9 cellular contexts compared by ENCODE assay signal in the genomic region with DNA sequence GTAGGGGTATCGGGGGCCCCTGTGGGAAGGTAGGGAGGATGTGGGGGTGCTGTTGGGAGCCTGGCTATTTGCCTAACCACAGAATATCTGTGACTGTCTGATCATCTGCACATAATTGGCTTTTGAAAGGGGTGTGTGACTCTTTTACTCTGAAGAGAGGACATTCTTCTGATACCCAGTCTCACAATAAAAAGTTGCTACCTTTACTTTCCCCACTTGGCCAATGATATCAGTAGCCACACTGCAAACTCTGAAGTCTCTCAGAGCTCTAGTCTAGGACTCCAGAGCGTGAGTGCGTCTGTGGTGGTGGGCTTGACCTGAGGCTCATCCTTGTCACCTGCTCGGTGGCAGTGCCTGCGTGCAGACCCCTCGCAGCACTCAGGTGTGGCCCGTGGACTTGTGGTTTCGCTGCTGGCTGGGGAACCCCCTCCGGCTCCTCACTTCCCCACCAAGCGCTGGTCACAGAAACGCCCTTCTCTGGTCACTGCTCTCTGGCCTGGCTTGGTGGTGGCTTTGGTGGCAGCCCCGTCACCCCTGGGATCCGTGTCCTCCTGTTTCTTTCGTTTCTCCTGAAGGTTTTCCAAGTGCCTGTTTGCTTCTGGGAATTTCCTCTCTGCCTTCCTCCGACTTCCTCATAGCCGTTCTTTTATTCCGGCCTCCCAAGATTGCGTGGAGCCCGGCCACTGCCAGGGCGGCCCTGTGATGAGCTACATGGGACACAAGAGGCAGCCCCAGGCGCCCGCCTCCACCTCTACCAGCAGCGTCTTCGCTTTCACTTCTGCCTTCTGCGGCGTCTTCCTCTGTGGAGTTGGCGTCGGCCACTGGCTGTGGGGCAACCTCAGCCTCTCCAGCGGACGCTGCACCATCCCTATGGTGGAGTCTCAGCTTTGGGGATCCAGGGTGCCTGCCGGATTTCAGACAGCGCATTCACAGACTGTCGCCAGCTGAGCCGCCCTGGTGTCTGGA.
DNase-seq lines count a peak whose midpoint lies in the region; ATAC-seq and TF ChIP-seq lines count a peak whose summit lies in the region.
"Had no signal": no experiment of that assay in that cellular context is flagged by ENCODE, and none has a peak within 500 bp of the region (broad histone marks: within the 10 kb centered on the region; RNA-seq: fewer than 3 reads in every experiment).

No MANE protein-coding gene starts in this region.

- H3K4me1 ChIP-seq in CD8-positive, alpha-beta T cell (ENCODE audit: insufficient read depth, low read length), result peaks cover 22% of the 10 kb centered on the region
- H3K4me1 ChIP-seq in mesenchymal stem cell (ENCODE audit: control insufficient read depth, insufficient read depth, low read depth, low read length), result peaks cover 3% of the 10 kb centered on the region
- H3K4me1 ChIP-seq in mesendoderm (ENCODE audit: control insufficient read depth, low read depth, low read length), result no peaks in the 10 kb centered on the region

- no peak overlapping the region for H2AFZ ChIP-seq in mesenchymal stem cell (ENCODE audit: low read depth, low read length)

- no peak overlapping the region for H3K4me3 ChIP-seq in CD8-positive, alpha-beta T cell (ENCODE audit: low read depth, low read length)
- H3K4me3 ChIP-seq in mesenchymal stem cell (ENCODE audit: insufficient read depth in 1 of 2, low read depth in 1 of 2, low read length in 2 of 2) (no peak overlapping the region), mesendoderm (ENCODE audit: low read length) (no peak overlapping the region)
- H3K4me3 ChIP-seq: gastrocnemius medialis had no signal

- H4K8ac ChIP-seq in mesenchymal stem cell (ENCODE audit: low read length), result no peak overlapping the region
- H4K8ac ChIP-seq in mesendoderm (ENCODE audit: low read depth, low read length), result no peak overlapping the region

- H3K9me3 Mint-ChIP-seq in CD8-positive, alpha-beta T cell, result no peaks in the 10 kb centered on the region
- peaks cover 4% of the 10 kb centered on the region for H3K9me3 Mint-ChIP-seq in endothelial cell (ENCODE audit: unreplicated experiment)

- H2BK120ac ChIP-seq in mesenchymal stem cell (ENCODE audit: low read depth, low read length) (no peak overlapping the region), mesendoderm (ENCODE audit: low read depth, low read length) (no peak overlapping the region)

- DNase-seq in CD8-positive, alpha-beta T cell, result no peak
- DNase-seq in endothelial cell (ENCODE audit: low spot score), result no peak
- DNase-seq in mesenchymal stem cell, result no peak
- no peak for DNase-seq in mesendoderm
- DNase-seq in NCI-H82 treated with DMSO at 0.1 percent for 48 hours (lab: John Stamatoyannopoulos, UW; ENCODE audit: unreplicated experiment), result no peak

- intact Hi-C loops in CD8-positive, alpha-beta T cell (cut with DNase I, micrococcal nuclease), result no loop called here

- no peak overlapping the region for H3K56ac ChIP-seq in mesendoderm (ENCODE audit: low read length)

- H3K27ac Mint-ChIP-seq in CD8-positive, alpha-beta T cell, result peak overlapping the region; percentile 82
- peak overlapping the region; percentile 88 for H3K27ac Mint-ChIP-seq in endothelial cell (ENCODE audit: unreplicated experiment)

- 94% methylated on average over 31 of the region's 34 CpGs for WGBS in mesenchymal stem cell
- no CpG with 5 or more reads among the region's 34 CpGs for WGBS in mesendoderm (ENCODE audit: extremely low coverage, insufficient coverage, low lambda C conversion rate)

- H3K79me2 ChIP-seq in mesendoderm (ENCODE audit: control insufficient read depth, insufficient read depth, low read length), result no peaks in the 10 kb centered on the region

- no peaks in the 10 kb centered on the region for H3K36me3 ChIP-seq in CD8-positive, alpha-beta T cell (ENCODE audit: insufficient read depth, low read length)
- peaks cover 0 to 22% of the 10 kb centered on the region in 2 experiments for H3K36me3 ChIP-seq in mesenchymal stem cell (ENCODE audit: control insufficient read depth in 1 of 2, insufficient read depth in 2 of 2, low read depth in 1 of 2, low read length in 2 of 2)
- no peaks in the 10 kb centered on the region for H3K36me3 ChIP-seq in mesendoderm (ENCODE audit: control insufficient read depth, insufficient read depth, low read length)
- H3K36me3 ChIP-seq: gastrocnemius medialis had no signal

- no peak for ATAC-seq in CD8-positive, alpha-beta T cell
- ATAC-seq in GM19328 (IDR thresholded peaks at IDR 0.05; ENCODE audit: unreplicated experiment) (peak; percentile 78), HG03196 (IDR thresholded peaks at IDR 0.05; ENCODE audit: unreplicated experiment) (peak; percentile 48), GM18870 (IDR thresholded peaks at IDR 0.05; ENCODE audit: unreplicated experiment) (no peak)
- ATAC-seq: gastrocnemius medialis had no signal

- no peak overlapping the region for H3K4me2 ChIP-seq in mesenchymal stem cell (ENCODE audit: low read length, poor library complexity, severe bottlenecking)
- no peak overlapping the region for H3K4me2 ChIP-seq in mesendoderm (ENCODE audit: low read length)

- CTCF ChIA-PET in CD8-positive, alpha-beta T cell (lab: Charles Lee), result interaction anchor here (0.6 kb wide), 1 partner anchor 648 kb away, joined by 3 read pairs; no protein-coding TSS in a partner anchor

- H3K9me3 ChIP-seq in CD8-positive, alpha-beta T cell (ENCODE audit: low read length), result no peaks in the 10 kb centered on the region
- no peaks in the 10 kb centered on the region for H3K9me3 ChIP-seq in mesenchymal stem cell (ENCODE audit: control insufficient read depth, low read length)
- H3K9me3 ChIP-seq: gastrocnemius medialis had no signal

- no peaks in the 10 kb centered on the region for H3K27me3 ChIP-seq in CD8-positive, alpha-beta T cell (ENCODE audit: insufficient read depth, low read length)
- H3K27me3 ChIP-seq in mesenchymal stem cell (ENCODE audit: control insufficient read depth in 1 of 2, insufficient read depth in 1 of 2, low read length in 2 of 2) (no peaks in the 10 kb centered on the region), mesendoderm (ENCODE audit: insufficient read depth, low read length, poor library complexity) (no peaks in the 10 kb centered on the region)
- H3K27me3 ChIP-seq: gastrocnemius medialis had no signal

- H4K91ac ChIP-seq in mesenchymal stem cell (ENCODE audit: low read length), result no peak overlapping the region

- peaks cover 47% of the 10 kb centered on the region for H3K79me1 ChIP-seq in mesenchymal stem cell (replicated peaks; ENCODE audit: low read length, poor library complexity, severe bottlenecking)
- H3K79me1 ChIP-seq in mesendoderm (ENCODE audit: low read length), result peaks cover 10% of the 10 kb centered on the region

- H3K36me3 Mint-ChIP-seq in CD8-positive, alpha-beta T cell, result peaks cover 2% of the 10 kb centered on the region
- H3K36me3 Mint-ChIP-seq in endothelial cell (ENCODE audit: low read depth, unreplicated experiment), result peaks cover 36% of the 10 kb centered on the region

- H2AK5ac ChIP-seq in mesenchymal stem cell (ENCODE audit: low read length, severe bottlenecking), result no peak overlapping the region
- H2AK5ac ChIP-seq in mesendoderm (ENCODE audit: low read length), result no peak overlapping the region

- no peak overlapping the region for H3K27ac ChIP-seq in CD8-positive, alpha-beta T cell (ENCODE audit: low read depth, low read length)
- H3K27ac ChIP-seq in mesenchymal stem cell (ENCODE audit: low read length, poor library complexity, severe bottlenecking) (no peak overlapping the region), mesendoderm (ENCODE audit: low read depth, low read length) (no peak overlapping the region)
- H3K27ac ChIP-seq: gastrocnemius medialis had no signal

- H3K4ac ChIP-seq in mesenchymal stem cell (ENCODE audit: low read depth in 1 of 2, low read length in 2 of 2) (no peak overlapping the region), mesendoderm (ENCODE audit: low read depth, low read length) (no peak overlapping the region)

- no peaks in the 10 kb centered on the region for H3K27me3 Mint-ChIP-seq in CD8-positive, alpha-beta T cell (ENCODE audit: low read depth)
- peaks cover 31% of the 10 kb centered on the region for H3K27me3 Mint-ChIP-seq in endothelial cell (ENCODE audit: unreplicated experiment)

- peak overlapping the region; percentile 66 for H3K4me3 Mint-ChIP-seq in CD8-positive, alpha-beta T cell
- H3K4me3 Mint-ChIP-seq in endothelial cell (ENCODE audit: unreplicated experiment), result peak overlapping the region; percentile 80

- H3K4me1 Mint-ChIP-seq in CD8-positive, alpha-beta T cell (ENCODE audit: low read depth), result peaks cover 26% of the 10 kb centered on the region
- peaks cover 46% of the 10 kb centered on the region for H3K4me1 Mint-ChIP-seq in endothelial cell (ENCODE audit: unreplicated experiment)

- H3K9ac ChIP-seq in mesenchymal stem cell (ENCODE audit: low read length), result no peak overlapping the region
- H3K9ac ChIP-seq in mesendoderm (ENCODE audit: low read length), result no peak overlapping the region

- H3K23ac ChIP-seq in mesenchymal stem cell (ENCODE audit: low read length in 2 of 2) (no peak overlapping the region), mesendoderm (ENCODE audit: low read length) (no peak overlapping the region)

- H3K18ac ChIP-seq in mesenchymal stem cell (ENCODE audit: low read depth in 1 of 2, low read length in 2 of 2) (no peak overlapping the region), mesendoderm (ENCODE audit: low read length) (no peak overlapping the region)

- no peak for TF ChIP-seq CTCF in CD8-positive, alpha-beta T cell (IDR thresholded peaks at IDR 0.05)
- TF ChIP-seq CTCF in endothelial cell (IDR thresholded peaks at IDR 0.05; ENCODE audit: unreplicated experiment), result no peak

- H2BK12ac ChIP-seq in mesenchymal stem cell (ENCODE audit: low read length in 2 of 2), result no peak overlapping the region

- no peak overlapping the region for H2BK5ac ChIP-seq in mesenchymal stem cell (ENCODE audit: low read depth, low read length, poor library complexity, severe bottlenecking)
- no peak overlapping the region for H2BK5ac ChIP-seq in mesendoderm (ENCODE audit: low read length)

- H3K14ac ChIP-seq in mesenchymal stem cell (ENCODE audit: low read length in 2 of 2), result no peak overlapping the region

- no peak overlapping the region for H4K5ac ChIP-seq in mesendoderm (ENCODE audit: low read length)

- POLR2A ChIA-PET in CD8-positive, alpha-beta T cell (lab: Charles Lee), result no interaction called here

- H2BK15ac ChIP-seq in mesenchymal stem cell (ENCODE audit: low read depth, poor library complexity, severe bottlenecking) (no peak overlapping the region), mesendoderm (replicated peaks; ENCODE audit: low read depth) (no peak overlapping the region)

Comparison
In these comparisons a context has a peak if more than half of its experiments do, and no peak if none do; other contexts are left out.
1. ATAC-seq: peak in GM19328 (single experiment) and HG03196 (single experiment); none in CD8-positive, alpha-beta T cell (single experiment) and GM18870 (single experiment).